12 cellular contexts compared by ENCODE assay signal in the genomic region with DNA sequence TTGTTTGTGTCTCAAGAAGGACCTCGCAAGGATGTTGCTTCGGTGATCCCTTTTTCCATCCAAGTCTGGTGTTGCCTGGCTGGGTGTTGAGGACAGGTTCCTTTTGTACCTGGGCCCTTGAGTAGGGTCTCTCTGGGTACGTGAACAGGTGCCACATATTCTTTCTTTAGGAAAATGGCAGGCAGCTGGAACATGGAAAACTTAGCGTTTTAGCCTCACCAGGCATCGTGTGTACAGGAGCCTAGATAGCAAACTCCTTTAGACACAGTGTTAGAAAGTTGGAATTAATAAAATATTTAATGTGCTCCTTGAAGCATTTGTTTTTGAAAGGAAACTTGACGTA. TPM values are rescaled to one million over a fixed set of nuclear protein-coding genes. Genes with fewer than 3 reads are reported as not detected.
A peak's percentile ranks its signal among the peaks of the same experiment; 100 is the strongest.
DNase-seq lines count a peak whose midpoint lies in the region; ATAC-seq and TF ChIP-seq lines count a peak whose summit lies in the region.
"Had no signal": no experiment of that assay in that cellular context is flagged by ENCODE, and none has a peak within 500 bp of the region (broad histone marks: within the 10 kb centered on the region; RNA-seq: fewer than 3 reads in every experiment).

No MANE protein-coding gene starts in this region.

- no peaks in the 10 kb centered on the region for H3K27me3 ChIP-seq in breast epithelium
- no peaks in the 10 kb centered on the region for H3K27me3 ChIP-seq in neutrophil
- no peaks in the 10 kb centered on the region for H3K27me3 ChIP-seq in vagina
- H3K27me3 ChIP-seq: ovary had no signal

- no peak for TF ChIP-seq CTCF in breast epithelium (IDR thresholded peaks at IDR 0.05)
- TF ChIP-seq CTCF in neutrophil (IDR thresholded peaks at IDR 0.05): no peak
- no peak for TF ChIP-seq CTCF in vagina (IDR thresholded peaks at IDR 0.05)
- no peak for TF ChIP-seq CTCF in mesothelial cell of epicardium (IDR thresholded peaks at IDR 0.05; ENCODE audit: unreplicated experiment)

- DNase-seq in stimulated activated naive CD8-positive, alpha-beta T cell treated with anti-CD3 and anti-CD28 coated beads, Interleukin-15, Interleukin-2, amounts not matched to agents 100 U/mL and 50 U/mL, for 24 hours: no peak
- DNase-seq in breast epithelium (ENCODE audit: low spot score in 2 of 2) (no peak), vagina (ENCODE audit: extremely low spot score in 2 of 2) (no peak), NCI-H510A (lab: John Stamatoyannopoulos, UW) (no peak), Kasumi-1 (lab: John Stamatoyannopoulos, UW) (no peak), mesothelial cell of epicardium (ENCODE audit: low spot score in 2 of 2, unreplicated experiment in 2 of 2) (no peak)
- DNase-seq: NCI-H2171 had no signal

- H3K4me1 ChIP-seq in breast epithelium (no peaks in the 10 kb centered on the region), neutrophil (ENCODE audit: control insufficient read depth in 1 of 2, insufficient read depth in 1 of 2, low read depth in 1 of 2, low read length in 1 of 2) (peaks cover 23 to 40% of the 10 kb centered on the region in 2 experiments), vagina (peaks cover 47% of the 10 kb centered on the region)

- H3K4me3 ChIP-seq in breast epithelium (no peak overlapping the region), neutrophil (ENCODE audit: low read depth in 1 of 2, low read length in 1 of 2) (no peak overlapping the region), vagina (no peak overlapping the region)
- H3K4me3 ChIP-seq: ovary had no signal

- no peaks in the 10 kb centered on the region for H3K9me3 Mint-ChIP-seq in stimulated activated naive CD8-positive, alpha-beta T cell treated with anti-CD3 and anti-CD28 coated beads, Interleukin-15, Interleukin-2, amounts not matched to agents 100 ng/mL and 50 ng/mL, for 24 hours
- H3K9me3 Mint-ChIP-seq in mesothelial cell of epicardium: no peaks in the 10 kb centered on the region
- H3K9me3 Mint-ChIP-seq: WTC11 had no signal

- intact Hi-C loops in breast epithelium (cut with DNase I; ENCODE audit: low total_unique reads): loop anchor here (10.0 kb wide), 2 partner anchors 69 to 159 kb away; no protein-coding TSS in a partner anchor
- intact Hi-C loops in vagina (cut with DNase I): loop anchor here (5.0 to 10.0 kb wide), 2 partner anchors 67 to 229 kb away; no protein-coding TSS in a partner anchor

- no peak overlapping the region for H3K4me3 Mint-ChIP-seq in stimulated activated naive CD8-positive, alpha-beta T cell treated with anti-CD3 and anti-CD28 coated beads, Interleukin-15, Interleukin-2, amounts not matched to agents 100 ng/mL and 50 ng/mL, for 24 hours
- H3K4me3 Mint-ChIP-seq in mesothelial cell of epicardium: no peak overlapping the region
- H3K4me3 Mint-ChIP-seq: WTC11 had no signal

- peaks cover 49% of the 10 kb centered on the region for H3K36me3 Mint-ChIP-seq in stimulated activated naive CD8-positive, alpha-beta T cell treated with anti-CD3 and anti-CD28 coated beads, Interleukin-15, Interleukin-2, amounts not matched to agents 100 ng/mL and 50 ng/mL, for 24 hours (ENCODE audit: low read depth)
- H3K36me3 Mint-ChIP-seq in mesothelial cell of epicardium: peaks cover 7% of the 10 kb centered on the region

- TF ChIP-seq POLR2A in breast epithelium (IDR thresholded peaks at IDR 0.05): no peak
- no peak for TF ChIP-seq POLR2A in vagina (IDR thresholded peaks at IDR 0.05)

- H3K4me1 Mint-ChIP-seq in stimulated activated naive CD8-positive, alpha-beta T cell treated with anti-CD3 and anti-CD28 coated beads, Interleukin-15, Interleukin-2, amounts not matched to agents 100 ng/mL and 50 ng/mL, for 24 hours (ENCODE audit: low read depth): peaks cover 40% of the 10 kb centered on the region
- H3K4me1 Mint-ChIP-seq in mesothelial cell of epicardium: peaks cover 13% of the 10 kb centered on the region

- peak overlapping the region; percentile 73 for H3K27ac Mint-ChIP-seq in stimulated activated naive CD8-positive, alpha-beta T cell treated with anti-CD3 and anti-CD28 coated beads, Interleukin-15, Interleukin-2, amounts not matched to agents 100 ng/mL and 50 ng/mL, for 24 hours
- no peak overlapping the region for H3K27ac Mint-ChIP-seq in mesothelial cell of epicardium

- no peaks in the 10 kb centered on the region for H3K36me3 ChIP-seq in breast epithelium
- peaks cover 57% of the 10 kb centered on the region for H3K36me3 ChIP-seq in neutrophil
- peaks cover 0 to 6% of the 10 kb centered on the region in 2 donors for H3K36me3 ChIP-seq in vagina
- H3K36me3 ChIP-seq: ovary had no signal

- H3K9me3 ChIP-seq in breast epithelium (no peaks in the 10 kb centered on the region), neutrophil (no peaks in the 10 kb centered on the region), vagina (no peaks in the 10 kb centered on the region)
- H3K9me3 ChIP-seq: ovary, SK-N-SH had no signal

- H3K27ac ChIP-seq in breast epithelium (peak overlapping the region; percentile 30 to 62), neutrophil (peak overlapping the region; percentile 63), vagina (peak overlapping the region; percentile 10)

- H3K27me3 Mint-ChIP-seq in stimulated activated naive CD8-positive, alpha-beta T cell treated with anti-CD3 and anti-CD28 coated beads, Interleukin-15, Interleukin-2, amounts not matched to agents 100 ng/mL and 50 ng/mL, for 24 hours: no peaks in the 10 kb centered on the region
- H3K27me3 Mint-ChIP-seq in mesothelial cell of epicardium (ENCODE audit: low read depth): no peaks in the 10 kb centered on the region

- ATAC-seq in stimulated activated naive CD8-positive, alpha-beta T cell treated with anti-CD3 and anti-CD28 coated beads, Interleukin-15, Interleukin-2, amounts not matched to agents 100 U/mL and 50 U/mL, for 24 hours: no peak

RNA-seq across cellular contexts. Expression of gene RBM44, which starts 54.3 kb away (rescaled TPM):
- 1 to 10 TPM; 1.4 to 2.5 (median 2.0) TPM for total RNA-seq in breast epithelium
- total RNA-seq in vagina: 0.98 TPM
- total RNA-seq in mesothelial cell of epicardium: 0.60 to 0.72 TPM (median 0.69 TPM) in 3 replicates

Comparison
In these comparisons a context has a peak if more than half of its experiments do, and no peak if none do; other contexts are left out.
1. H3K27ac ChIP-seq: peak in every context shown above with its lines; median percentile 63 in neutrophil; 46 in breast epithelium; 10 in vagina.